Comparison of ENCODE assay signal across 7 cellular contexts in genomic region chr21:6530653-6531052, GRCh38.
DNase-seq lines count a peak whose midpoint lies in the region; ATAC-seq and TF ChIP-seq lines count a peak whose summit lies in the region.
"Not testable (repeated sequence)": the region's sequence is repeated elsewhere in the genome, so short reads cannot be mapped to it uniquely, and the experiment has no call there.

No MANE protein-coding gene starts in this region.

- not testable (repeated sequence) for H3K4me1 Mint-ChIP-seq in WTC11, memory B cell

- not testable (repeated sequence) for H3K4me2 ChIP-seq in DND-41 (ENCODE audit: insufficient read depth, low read length); PC-3 (ENCODE audit: low read length)

- H3K79me2 ChIP-seq in DND-41 (ENCODE audit: insufficient read depth, low read length); PC-3 (ENCODE audit: low read length): not testable (repeated sequence)

- WGBS in heart left ventricle, 4 donors: 0% methylated on average over 1 of the region's 8 CpGs; no CpG with 5 or more reads in 3 of the 4 donors

- not testable (repeated sequence) for DNase-seq in DND-41; PC-3; WTC11 (ENCODE audit: low spot score); heart left ventricle; left lobe of liver (ENCODE audit: low spot score); memory B cell (ENCODE audit: low spot score in 2 of 2); sciatic nerve (ENCODE audit: low spot score)

- not testable (repeated sequence) for H3K4me1 ChIP-seq in DND-41 (ENCODE audit: insufficient read depth, low read length); PC-3 (ENCODE audit: insufficient read depth, low read length); heart left ventricle

- H3K36me3 ChIP-seq in DND-41 (ENCODE audit: insufficient read depth, low read length); PC-3 (ENCODE audit: low read depth, low read length); heart left ventricle: not testable (repeated sequence)

- TF ChIP-seq CTCF in DND-41 (IDR thresholded peaks at IDR 0.05; ENCODE audit: borderline replicate concordance, extremely low read depth, low read length, poor library complexity, severe bottlenecking); PC-3 (conservative IDR thresholded peaks at IDR 0.05; ENCODE audit: low read depth, low read length); WTC11 (IDR thresholded peaks at IDR 0.05); heart left ventricle (IDR thresholded peaks at IDR 0.05): not testable (repeated sequence)

- H3K4me3 ChIP-seq in DND-41 (ENCODE audit: low read depth in 1 of 2, low read length in 2 of 2); PC-3 (ENCODE audit: low read length); heart left ventricle: not testable (repeated sequence)

- not testable (repeated sequence) for H3K9me3 ChIP-seq in DND-41 (ENCODE audit: insufficient read depth, low read length, severe bottlenecking); PC-3 (ENCODE audit: low read length); heart left ventricle

- not testable (repeated sequence) for TF ChIP-seq POLR2A in heart left ventricle (IDR thresholded peaks at IDR 0.05)

- CTCF ChIA-PET in PC-3 (lab: Charles Lee); WTC11 (lab: Charles Lee): not testable (repeated sequence)

- not testable (repeated sequence) for BruUV-seq in PC-3 (replicated peaks; lab: Mats Ljungman, UMichigan)

- POLR2A ChIA-PET in PC-3 (lab: Charles Lee; ENCODE audit: unreplicated experiment); WTC11 (lab: Charles Lee): not testable (repeated sequence)

- not testable (repeated sequence) for H3K9ac ChIP-seq in DND-41 (ENCODE audit: low read depth, low read length); PC-3 (ENCODE audit: low read length)

- not testable (repeated sequence) for H3K27ac Mint-ChIP-seq in WTC11, memory B cell

- ATAC-seq in DND-41 (ENCODE audit: insufficient read depth, low read depth): peak; percentile 69; the same call in 1 of the 3 replicates
- ATAC-seq in PC-3: peak; percentile 61
- peak; percentile 68 for ATAC-seq in WTC11
- peak in 3 of 4 donors; percentile 61 to 78 (median 65) for ATAC-seq in heart left ventricle
- ATAC-seq in left lobe of liver: peak; percentile 82
- peak; percentile 60 for ATAC-seq in memory B cell (ENCODE audit: low read depth)
- peak; percentile 61 for ATAC-seq in sciatic nerve

- not testable (repeated sequence) for H3K27ac ChIP-seq in DND-41 (ENCODE audit: low read length); PC-3 (ENCODE audit: low read length); heart left ventricle

- H3K36me3 Mint-ChIP-seq in WTC11, memory B cell: not testable (repeated sequence)

- not testable (repeated sequence) for H3K27me3 Mint-ChIP-seq in WTC11 (ENCODE audit: low read depth); memory B cell

- intact Hi-C loops in PC-3 (cut with micrococcal nuclease); heart left ventricle (cut with DNase I); sciatic nerve (cut with DNase I): not testable (repeated sequence)

- not testable (repeated sequence) for H3K9me2 ChIP-seq in PC-3 (replicated peaks; ENCODE audit: low read length)

- not testable (repeated sequence) for H3K9me3 Mint-ChIP-seq in WTC11, memory B cell

- not testable (repeated sequence) for H3K4me3 Mint-ChIP-seq in WTC11, memory B cell

- not testable (repeated sequence) for H3K27me3 ChIP-seq in DND-41 (ENCODE audit: insufficient read depth, low read length, poor library complexity); PC-3 (ENCODE audit: low read length); heart left ventricle

- not testable (repeated sequence) for H4K20me1 ChIP-seq in DND-41 (ENCODE audit: insufficient read depth, low read length); PC-3 (ENCODE audit: low read length)

- not testable (repeated sequence) for H2AFZ ChIP-seq in DND-41 (ENCODE audit: low read depth, low read length); PC-3 (ENCODE audit: low read length)

- not testable (repeated sequence) for H3F3A ChIP-seq in PC-3 (ENCODE audit: low read length, unreplicated experiment)
